ENCODE assay signal across 1 cellular context in genomic region chr16:11497329-11497805, GRCh38.
TF ChIP-seq lines count a peak whose summit lies in the region.

No MANE protein-coding gene starts in this region.

TF ChIP-seq in HEK293, 187 proteins besides CTCF, POLR2A, EP300 and RAD21 (continued from another document and continues in another):
- TF ChIP-seq ZNF280C (tag by site-specific recombination; IDR thresholded peaks at IDR 0.05) (no peak), ZNF391 (tag by site-specific recombination; IDR thresholded peaks at IDR 0.05; ENCODE audit: borderline replicate concordance, low read depth) (no peak), ZNF324 (tag by site-specific recombination; IDR thresholded peaks at IDR 0.05) (no peak), REST (tag by site-specific recombination; IDR thresholded peaks at IDR 0.05) (no peak), GLI2 (tag by site-specific recombination; IDR thresholded peaks at IDR 0.05; ENCODE audit: borderline replicate concordance, low read depth) (no peak), ZNF366 (tag by site-specific recombination; conservative IDR thresholded peaks at IDR 0.05) (no peak), ZNF558 (tag by site-specific recombination; IDR thresholded peaks at IDR 0.05) (no peak), YY1 (tag by site-specific recombination; IDR thresholded peaks at IDR 0.05) (no peak), ZSCAN16 (tag by site-specific recombination; IDR thresholded peaks at IDR 0.05) (no peak), EGR2 (tag by site-specific recombination; IDR thresholded peaks at IDR 0.05; ENCODE audit: low read depth) (0 out of 2 replicates have a peak, but pooled peaks have one; percentile 5), ZNF114 (tag by site-specific recombination; IDR thresholded peaks at IDR 0.05) (no peak), ZNF223 (tag by site-specific recombination; IDR thresholded peaks at IDR 0.05) (no peak), ZNF560 (tag by site-specific recombination; IDR thresholded peaks at IDR 0.05; ENCODE audit: borderline replicate concordance) (no peak), HOXA7 (CRISPR knock-in tag; IDR thresholded peaks at IDR 0.05; ENCODE audit: borderline replicate concordance) (no peak), ZNF513 (tag by site-specific recombination; IDR thresholded peaks at IDR 0.05) (no peak), PBX3 (CRISPR knock-in tag; IDR thresholded peaks at IDR 0.05) (no peak), ZNF785 (tag by site-specific recombination; IDR thresholded peaks at IDR 0.05) (no peak), ZNF175 (tag by site-specific recombination; IDR thresholded peaks at IDR 0.05) (no peak), ZNF623 (tag by site-specific recombination; IDR thresholded peaks at IDR 0.05) (no peak), ZNF423 (tag by site-specific recombination; IDR thresholded peaks at IDR 0.05) (no peak), ZXDB (tag by site-specific recombination; IDR thresholded peaks at IDR 0.05) (peak; percentile 44; the same call in 1 of the 2 replicates), ZNF473 (tag by site-specific recombination; IDR thresholded peaks at IDR 0.05) (no peak), ZNF37A (tag by site-specific recombination; IDR thresholded peaks at IDR 0.05) (no peak), TRIM28 (IDR thresholded peaks at IDR 0.05; ENCODE audit: borderline replicate concordance, low read length) (no peak), OSR2 (tag by site-specific recombination; IDR thresholded peaks at IDR 0.05) (peak; percentile 53), ZFP37 (tag by site-specific recombination; IDR thresholded peaks at IDR 0.05) (no peak), ELK4 (IDR thresholded peaks at IDR 0.05; ENCODE audit: borderline replicate concordance, low read depth, low read length) (no peak), ZNF266 (tag by site-specific recombination; IDR thresholded peaks at IDR 0.05; ENCODE audit: low read depth) (no peak), ZNF837 (tag by site-specific recombination; IDR thresholded peaks at IDR 0.05) (no peak), ZNF248 (tag by site-specific recombination; IDR thresholded peaks at IDR 0.05) (no peak), ZNF155 (tag by site-specific recombination; IDR thresholded peaks at IDR 0.05) (no peak), ZNF654 (tag by site-specific recombination; IDR thresholded peaks at IDR 0.05; ENCODE audit: low read depth) (no peak), ZNF596 (tag by site-specific recombination; IDR thresholded peaks at IDR 0.05) (no peak), ZNF707 (tag by site-specific recombination; IDR thresholded peaks at IDR 0.05) (no peak), KLF9 (tag by site-specific recombination; IDR thresholded peaks at IDR 0.05; ENCODE audit: low read depth) (no peak; the same call in 1 of the 2 replicates), ZBTB26 (tag by site-specific recombination; optimal IDR thresholded peaks at IDR 0.05) (no peak), KLF10 (tag by site-specific recombination; IDR thresholded peaks at IDR 0.05) (no peak), PRDM6 (tag by site-specific recombination; IDR thresholded peaks at IDR 0.05) (no peak), ZNF580 (tag by site-specific recombination; IDR thresholded peaks at IDR 0.05) (no peak), ZNF76 (tag by site-specific recombination; IDR thresholded peaks at IDR 0.05; ENCODE audit: borderline replicate concordance, low read depth) (no peak), KLF1 (tag by site-specific recombination; IDR thresholded peaks at IDR 0.05) (no peak), ZNF585B (tag by site-specific recombination; IDR thresholded peaks at IDR 0.05) (no peak), ZNF514 (tag by site-specific recombination; IDR thresholded peaks at IDR 0.05) (no peak), ZNF670 (tag by site-specific recombination; IDR thresholded peaks at IDR 0.05; ENCODE audit: low read depth) (no peak), ZNF24 (tag by site-specific recombination; IDR thresholded peaks at IDR 0.05) (no peak), ZNF701 (tag by site-specific recombination; IDR thresholded peaks at IDR 0.05) (no peak), ZNF518A (tag by site-specific recombination; conservative IDR thresholded peaks at IDR 0.05; ENCODE audit: low read depth) (0 out of 2 replicates have a peak, but pooled peaks have one; percentile 36), ZNF132 (tag by site-specific recombination; IDR thresholded peaks at IDR 0.05; ENCODE audit: borderline replicate concordance) (no peak), GLIS1 (tag by site-specific recombination; IDR thresholded peaks at IDR 0.05) (peak; percentile 29), ZNF416 (tag by site-specific recombination; IDR thresholded peaks at IDR 0.05) (no peak)
